9 cellular contexts compared by ENCODE assay signal in genomic region chr16:11977206-11978041, GRCh38. TPM values are rescaled to one million over a fixed set of nuclear protein-coding genes. Genes with fewer than 3 reads are reported as not detected.
DNase-seq lines count a peak whose midpoint lies in the region; ATAC-seq and TF ChIP-seq lines count a peak whose summit lies in the region.
"Had no signal": no experiment of that assay in that cellular context is flagged by ENCODE, and none has a peak within 500 bp of the region (broad histone marks: within the 10 kb centered on the region; RNA-seq: fewer than 3 reads in every experiment).

No MANE protein-coding gene starts in this region.

- no peaks in the 10 kb centered on the region for H3K9me3 Mint-ChIP-seq in T-cell
- no peaks in the 10 kb centered on the region for H3K9me3 Mint-ChIP-seq in nephron

- H3K36me3 Mint-ChIP-seq in T-cell (peaks cover 3% of the 10 kb centered on the region), nephron (ENCODE audit: low read depth) (peaks cover 10% of the 10 kb centered on the region)

- H3K27me3 Mint-ChIP-seq in T-cell (no peaks in the 10 kb centered on the region), nephron (ENCODE audit: low read depth) (no peaks in the 10 kb centered on the region)

- CTCF ChIA-PET in T-cell (lab: Charles Lee): interaction anchor here (0.5 to 1.2 kb wide), 4 partner anchors 70 to 118 kb away, joined by 3 to 12 read pairs (median 3); no protein-coding TSS in a partner anchor

- peak overlapping the region; percentile 91 to 100 (median 92) for H3K4me3 Mint-ChIP-seq in T-cell
- H3K4me3 Mint-ChIP-seq in nephron: peak overlapping the region; percentile 90 to 92 (median 92)

- peak overlapping the region; percentile 86 to 89 for H3K27ac Mint-ChIP-seq in T-cell
- peak overlapping the region; percentile 56 to 82 (median 75) for H3K27ac Mint-ChIP-seq in nephron

- ATAC-seq in T-cell (replicated peaks in 1 of 4): peak in 1 of 4 experiments; percentile 1
- peak; percentile 46 for ATAC-seq in esophagus mucosa

- H3K4me1 Mint-ChIP-seq in T-cell (peaks cover 40 to 53% (median 50%) of the 10 kb centered on the region in 3 donors), nephron (peaks cover 24% of the 10 kb centered on the region)

- DNase-seq in SIG-M5 treated with dmso at 0.1 percent for 504 hours (lab: John Stamatoyannopoulos, UW; ENCODE audit: unreplicated experiment) (peak; percentile 14), SIG-M5 (lab: John Stamatoyannopoulos, UW) (no peak), T-cell (no peak), KG1 (lab: John Stamatoyannopoulos, UW) (no peak)
- DNase-seq in activated effector memory CD4-positive, alpha-beta T cell treated with anti-CD3 and anti-CD28 coated beads, Interleukin-2, amount 50 U/mL, for 16 hours: no peak
- no peak for DNase-seq in activated CD4-positive, CD25-positive, alpha-beta regulatory T cell (lab: John Stamatoyannopoulos, UW)

- no peak for TF ChIP-seq CTCF in nephron (IDR thresholded peaks at IDR 0.05; ENCODE audit: unreplicated experiment in 3 of 3)

- POLR2A ChIA-PET in T-cell (lab: Charles Lee): interaction anchor here in 1 of 2 donors (0.5 kb wide), 1 partner anchor 63 kb away, joined by 3 read pairs; no protein-coding TSS in a partner anchor

RNA-seq across cellular contexts. Expression of gene SNX29, which starts 0.9 kb away (rescaled TPM):
- total RNA-seq in T-cell: 10 to 100 TPM; 28.8 to 40.4 (median 36.2) TPM
- total RNA-seq in esophagus mucosa: 16.6 TPM

RNA-seq across cellular contexts. Expression of gene TNFRSF17, which starts 12.4 kb away (rescaled TPM):
- 1 to 10 TPM in 2 of 5 donors, under 1 TPM in 3; 0.41 to 1.4 (median 0.82) TPM for total RNA-seq in T-cell
- total RNA-seq in esophagus mucosa: 0.24 TPM
- total RNA-seq: dermis microvascular lymphatic vessel endothelial cell had no signal

RNA-seq across cellular contexts. Expression of gene NPIPB2, which starts 35.6 kb away (rescaled TPM):
- total RNA-seq in T-cell (10 to 100 TPM; 14.6 to 23.1 (median 19.5) TPM), esophagus mucosa (6.3 TPM)
